10 cellular contexts compared by ENCODE assay signal in genomic region chr14:99899578-99900178, GRCh38.
A peak's percentile ranks its signal among the peaks of the same experiment; 100 is the strongest.
DNase-seq lines count a peak whose midpoint lies in the region; ATAC-seq, FAIRE-seq and TF ChIP-seq lines count a peak whose summit lies in the region.
"Had no signal": no experiment of that assay in that cellular context is flagged by ENCODE, and none has a peak within 500 bp of the region (broad histone marks: within the 10 kb centered on the region; RNA-seq: fewer than 3 reads in every experiment).

No MANE protein-coding gene starts in this region.

- no peaks in the 10 kb centered on the region for H3K4me1 ChIP-seq in mucosa of descending colon (ENCODE audit: low read depth)

- TF ChIP-seq CTCF in D721Med (IDR thresholded peaks at IDR 0.05; ENCODE audit: insufficient read depth, missing control alignments) (peak; percentile 26), astrocyte of the cerebellum (IDR thresholded peaks at IDR 0.05; ENCODE audit: low read depth, low read length, missing control alignments) (peak; percentile 26), mucosa of descending colon (IDR thresholded peaks at IDR 0.05) (peak; percentile 25)

- intact Hi-C loops in mucosa of descending colon (cut with DNase I, micrococcal nuclease): no loop called here

- TF ChIP-seq EP300 in Ishikawa (IDR thresholded peaks at IDR 0.05; ENCODE audit: borderline replicate concordance): no peak

- TF ChIP-seq RAD21 in Ishikawa (IDR thresholded peaks at IDR 0.05; ENCODE audit: low read depth): peak; percentile 27; the same call in 1 of the 2 replicates

- ATAC-seq in mucosa of descending colon: no peak
- ATAC-seq in GM21717 (IDR thresholded peaks at IDR 0.05; ENCODE audit: unreplicated experiment): no peak
- ATAC-seq: activated T-cell treated with anti-CD3 and anti-CD28 coated beads, Interleukin-2, amount 50 U/mL, for 4 hours had no signal

- FAIRE-seq in D721Med (lab: Jason Lieb, UNC): no peak

- no peak for DNase-seq in D721Med (ENCODE audit: insufficient read length, low spot score)
- peak; percentile 18 for DNase-seq in astrocyte of the cerebellum (ENCODE audit: low read depth)
- no peak for DNase-seq in mucosa of descending colon
- no peak for DNase-seq in GDM1 (lab: John Stamatoyannopoulos, UW)
- DNase-seq in stimulated activated CD4-positive, alpha-beta T cell treated with anti-CD3 and anti-CD28 coated beads, Interleukin-12 subunit alpha, Interleukin-12 subunit beta, amount 100 ng/mL, for 4 hours: no peak
- DNase-seq in NK-92 treated with Interleukin-12 subunit alpha and Interleukin-12 subunit beta, amount 100 ng/mL, for 24 hours (lab: John Stamatoyannopoulos, UW): no peak
- DNase-seq: activated T-cell treated with anti-CD3 and anti-CD28 coated beads, Interleukin-2, amount 50 U/mL, for 4 hours had no signal

- H3K9me3 ChIP-seq in mucosa of descending colon: no peaks in the 10 kb centered on the region

- H3K4me3 ChIP-seq in astrocyte of the cerebellum (ENCODE audit: low read depth, low read length): no peak overlapping the region
- no peak overlapping the region for H3K4me3 ChIP-seq in mucosa of descending colon
- H3K4me3 ChIP-seq: skin epidermis had no signal

- H3K36me3 ChIP-seq in mucosa of descending colon (ENCODE audit: low read depth): no peaks in the 10 kb centered on the region

- in situ Hi-C loops in astrocyte of the cerebellum (cut with HindIII; ENCODE audit: low sequenced_read_pairs): no loop called here

TF ChIP-seq in Ishikawa, 13 proteins besides CTCF, POLR2A, EP300 and RAD21:
- TF ChIP-seq TCF12 (IDR thresholded peaks at IDR 0.05; ENCODE audit: low read depth) (no peak), TEAD4 (IDR thresholded peaks at IDR 0.05) (no peak), YY1 (IDR thresholded peaks at IDR 0.05; ENCODE audit: low read depth) (no peak), TAF1 (IDR thresholded peaks at IDR 0.05; ENCODE audit: low read depth) (no peak), USF1 (IDR thresholded peaks at IDR 0.05) (no peak), CREB1 (IDR thresholded peaks at IDR 0.05; ENCODE audit: low read depth) (no peak), MAX (IDR thresholded peaks at IDR 0.05) (no peak), EGR1 (IDR thresholded peaks at IDR 0.05) (no peak), CEBPB (IDR thresholded peaks at IDR 0.05) (no peak)
TF ChIP-seq in Ishikawa: peak in this region for 0.
